In the genomic region with DNA sequence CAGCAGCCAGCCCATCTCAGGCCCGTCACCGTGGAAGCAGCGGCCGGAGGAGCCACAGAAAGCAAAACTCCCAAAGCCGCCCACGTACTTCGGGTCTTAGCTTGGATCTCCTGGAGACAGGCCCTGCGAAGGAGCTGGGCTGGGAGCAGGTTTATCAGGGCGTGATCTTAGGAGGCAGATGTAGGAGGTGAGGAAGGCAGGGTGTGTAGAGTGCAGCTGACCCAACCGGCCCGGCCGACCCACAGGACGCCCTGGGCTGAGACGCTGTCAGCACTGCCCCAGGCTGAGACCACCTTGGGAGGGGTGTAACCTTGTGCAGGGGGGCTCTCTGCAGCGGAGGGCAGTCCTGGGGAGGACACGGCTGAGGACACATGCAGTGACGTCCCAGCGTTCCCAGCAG, we compare ENCODE assay signal across 1 cellular context.
TF ChIP-seq lines count a peak whose summit lies in the region.

No MANE protein-coding gene starts in this region.

TF ChIP-seq in HepG2, 621 proteins besides CTCF, POLR2A, EP300 and RAD21:
- no peak for TF ChIP-seq ZBTB26 (CRISPR knock-in tag; IDR thresholded peaks at IDR 0.05; ENCODE audit: borderline replicate concordance)
- no peak for TF ChIP-seq ZNF556 (CRISPR knock-in tag; IDR thresholded peaks at IDR 0.05; ENCODE audit: borderline replicate concordance)
- no peak for TF ChIP-seq PBX2 (CRISPR knock-in tag; IDR thresholded peaks at IDR 0.05)
- no peak for TF ChIP-seq ZNF616 (CRISPR knock-in tag; IDR thresholded peaks at IDR 0.05; ENCODE audit: low read depth)
- no peak for TF ChIP-seq BCLAF1 (IDR thresholded peaks at IDR 0.05)
- no peak for TF ChIP-seq MLXIP (CRISPR knock-in tag; IDR thresholded peaks at IDR 0.05; ENCODE audit: borderline replicate concordance)
- no peak for TF ChIP-seq ZNF343 (CRISPR knock-in tag; IDR thresholded peaks at IDR 0.05)
- no peak for TF ChIP-seq BCL3 (CRISPR knock-in tag; IDR thresholded peaks at IDR 0.05)
- TF ChIP-seq, protein P1, sequence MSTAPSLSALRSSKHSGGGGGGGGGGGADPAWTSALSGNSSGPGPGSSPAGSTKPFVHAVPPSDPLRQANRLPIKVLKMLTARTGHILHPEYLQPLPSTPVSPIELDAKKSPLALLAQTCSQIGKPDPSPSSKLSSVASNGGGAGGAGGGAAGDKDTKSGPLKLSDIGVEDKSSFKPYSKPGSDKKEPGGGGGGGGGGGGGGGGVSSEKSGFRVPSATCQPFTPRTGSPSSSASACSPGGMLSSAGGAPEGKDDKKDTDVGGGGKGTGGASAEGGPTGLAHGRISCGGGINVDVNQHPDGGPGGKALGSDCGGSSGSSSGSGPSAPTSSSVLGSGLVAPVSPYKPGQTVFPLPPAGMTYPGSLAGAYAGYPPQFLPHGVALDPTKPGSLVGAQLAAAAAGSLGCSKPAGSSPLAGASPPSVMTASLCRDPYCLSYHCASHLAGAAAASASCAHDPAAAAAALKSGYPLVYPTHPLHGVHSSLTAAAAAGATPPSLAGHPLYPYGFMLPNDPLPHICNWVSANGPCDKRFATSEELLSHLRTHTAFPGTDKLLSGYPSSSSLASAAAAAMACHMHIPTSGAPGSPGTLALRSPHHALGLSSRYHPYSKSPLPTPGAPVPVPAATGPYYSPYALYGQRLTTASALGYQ (CRISPR knock-in tag; IDR thresholded peaks at IDR 0.05) = no peak
- no peak for TF ChIP-seq CREM (IDR thresholded peaks at IDR 0.05)
- TF ChIP-seq CREM (CRISPR knock-in tag; IDR thresholded peaks at IDR 0.05) = no peak
- TF ChIP-seq, protein P2, sequence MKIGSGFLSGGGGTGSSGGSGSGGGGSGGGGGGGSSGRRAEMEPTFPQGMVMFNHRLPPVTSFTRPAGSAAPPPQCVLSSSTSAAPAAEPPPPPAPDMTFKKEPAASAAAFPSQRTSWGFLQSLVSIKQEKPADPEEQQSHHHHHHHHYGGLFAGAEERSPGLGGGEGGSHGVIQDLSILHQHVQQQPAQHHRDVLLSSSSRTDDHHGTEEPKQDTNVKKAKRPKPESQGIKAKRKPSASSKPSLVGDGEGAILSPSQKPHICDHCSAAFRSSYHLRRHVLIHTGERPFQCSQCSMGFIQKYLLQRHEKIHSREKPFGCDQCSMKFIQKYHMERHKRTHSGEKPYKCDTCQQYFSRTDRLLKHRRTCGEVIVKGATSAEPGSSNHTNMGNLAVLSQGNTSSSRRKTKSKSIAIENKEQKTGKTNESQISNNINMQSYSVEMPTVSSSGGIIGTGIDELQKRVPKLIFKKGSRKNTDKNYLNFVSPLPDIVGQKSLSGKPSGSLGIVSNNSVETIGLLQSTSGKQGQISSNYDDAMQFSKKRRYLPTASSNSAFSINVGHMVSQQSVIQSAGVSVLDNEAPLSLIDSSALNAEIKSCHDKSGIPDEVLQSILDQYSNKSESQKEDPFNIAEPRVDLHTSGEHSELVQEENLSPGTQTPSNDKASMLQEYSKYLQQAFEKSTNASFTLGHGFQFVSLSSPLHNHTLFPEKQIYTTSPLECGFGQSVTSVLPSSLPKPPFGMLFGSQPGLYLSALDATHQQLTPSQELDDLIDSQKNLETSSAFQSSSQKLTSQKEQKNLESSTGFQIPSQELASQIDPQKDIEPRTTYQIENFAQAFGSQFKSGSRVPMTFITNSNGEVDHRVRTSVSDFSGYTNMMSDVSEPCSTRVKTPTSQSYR (CRISPR knock-in tag; IDR thresholded peaks at IDR 0.05; ENCODE audit: borderline replicate concordance) = no peak
- TF ChIP-seq HDAC2 (CRISPR knock-in tag; IDR thresholded peaks at IDR 0.05) = no peak
- no peak for TF ChIP-seq HMG20B (CRISPR knock-in tag; conservative IDR thresholded peaks at IDR 0.05)
- TF ChIP-seq TBX2 (CRISPR knock-in tag; IDR thresholded peaks at IDR 0.05; ENCODE audit: borderline replicate concordance) = no peak
- TF ChIP-seq ZNF724P (CRISPR knock-in tag; IDR thresholded peaks at IDR 0.05; ENCODE audit: borderline replicate concordance) = no peak
TF ChIP-seq in HepG2: peak in this region for 0.
